ENCODE assay signal across 25 cellular contexts in the genomic region with DNA sequence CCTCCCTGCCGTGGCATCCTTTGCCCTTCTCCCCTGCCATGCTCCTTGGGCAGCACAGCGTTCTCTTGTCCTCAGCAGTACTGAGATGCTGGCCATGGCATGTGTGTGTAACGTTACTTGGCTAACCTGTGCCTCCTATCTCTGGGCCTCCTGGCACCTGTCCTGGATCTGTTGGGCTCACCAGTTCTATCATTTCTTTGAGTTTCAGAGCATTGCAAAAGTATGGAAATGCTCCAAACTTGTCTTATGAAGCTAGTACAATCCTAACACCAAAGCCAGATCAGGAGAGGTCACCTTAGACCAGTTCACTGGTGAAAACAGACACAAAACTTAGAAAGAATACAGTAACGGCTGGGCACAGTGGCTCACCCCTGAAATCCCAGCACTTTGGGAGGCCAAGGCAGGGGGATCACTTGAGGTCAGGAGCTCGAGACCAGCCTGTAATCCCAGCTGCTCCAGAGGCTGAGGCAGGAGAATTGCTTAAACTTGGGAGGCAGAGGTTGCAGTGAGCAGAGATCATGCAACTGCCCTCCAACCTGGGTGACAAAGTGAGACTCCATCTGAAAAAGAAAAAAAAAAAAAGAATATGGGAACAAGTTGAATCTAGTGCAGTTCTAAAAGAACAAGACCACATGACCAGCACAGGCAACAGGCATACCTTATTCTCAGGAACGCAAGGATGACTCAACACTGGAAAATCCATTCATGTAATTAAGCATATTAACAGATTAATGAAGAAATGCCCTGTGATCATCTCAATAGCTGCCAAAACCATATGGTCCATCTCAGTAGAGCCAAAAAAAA.
DNase-seq lines count a peak whose midpoint lies in the region; ATAC-seq and TF ChIP-seq lines count a peak whose summit lies in the region.
"Had no signal": no experiment of that assay in that cellular context is flagged by ENCODE, and none has a peak within 500 bp of the region (broad histone marks: within the 10 kb centered on the region; RNA-seq: fewer than 3 reads in every experiment).

No MANE protein-coding gene starts in this region.

- intact Hi-C loops in natural killer cell (cut with micrococcal nuclease) (no loop called here), mammary epithelial cell (cut with micrococcal nuclease) (no loop called here)

- in situ Hi-C loops in mammary epithelial cell (cut with MboI; ENCODE audit: low sequenced_read_pairs in 2 of 2), result no loop called here

- H2AFZ ChIP-seq in mammary epithelial cell (ENCODE audit: low read depth, low read length), result peak overlapping the region; percentile 8

- BruUV-seq in mammary epithelial cell (replicated peaks; lab: Mats Ljungman, UMichigan), result no TSS peak

- H3K4me3 Mint-ChIP-seq in natural killer cell, result no peak overlapping the region
- H3K4me3 Mint-ChIP-seq in natural killer cell treated with Interleukin-12 subunit alpha and Interleukin-12 subunit beta and Interleukin-15 and Interleukin-18, amount 100 ng/mL, for 72 hours, result no peak overlapping the region
- H3K4me3 Mint-ChIP-seq: neural crest cell, T-cell had no signal

- H3K27ac ChIP-seq in mammary epithelial cell (ENCODE audit: insufficient read depth, low read depth, low read length), result peak overlapping the region; percentile 12
- H3K27ac ChIP-seq: A549, left lung had no signal

- H3K36me3 ChIP-seq in mammary epithelial cell (ENCODE audit: insufficient read depth, low read length), result no peaks in the 10 kb centered on the region
- H3K36me3 ChIP-seq: esophagus squamous epithelium, left lung had no signal

- H3K27ac Mint-ChIP-seq in natural killer cell, result peak overlapping the region; percentile 46 to 48
- H3K27ac Mint-ChIP-seq in natural killer cell treated with Interleukin-12 subunit alpha and Interleukin-12 subunit beta and Interleukin-15 and Interleukin-18, amount 100 ng/mL, for 72 hours, result peak overlapping the region in 1 of 2 donors; percentile 67
- H3K27ac Mint-ChIP-seq: T-cell had no signal

- H4K20me1 ChIP-seq in mammary epithelial cell (ENCODE audit: insufficient read depth, low read length), result no peaks in the 10 kb centered on the region

- H3K27me3 Mint-ChIP-seq in natural killer cell (ENCODE audit: low read depth in 2 of 2), result no peaks in the 10 kb centered on the region
- no peaks in the 10 kb centered on the region for H3K27me3 Mint-ChIP-seq in natural killer cell treated with Interleukin-12 subunit alpha and Interleukin-12 subunit beta and Interleukin-15 and Interleukin-18, amount 100 ng/mL, for 72 hours

- no peak for TF ChIP-seq CTCF in natural killer cell (IDR thresholded peaks at IDR 0.05)
- TF ChIP-seq CTCF in mammary epithelial cell (conservative IDR thresholded peaks at IDR 0.05 in 1 of 2, IDR thresholded peaks at IDR 0.05 in 1 of 2; ENCODE audit: extremely low read depth in 1 of 2, insufficient read depth in 1 of 2, low read depth in 1 of 2, low read length in 2 of 2), result no peak

- no peak for DNase-seq in natural killer cell
- no peak for DNase-seq in natural killer cell treated with Interleukin-12 subunit alpha and Interleukin-12 subunit beta and Interleukin-15 and Interleukin-18, amount 100 ng/mL, for 72 hours (ENCODE audit: low spot score)
- DNase-seq in mammary epithelial cell, result peak; percentile 92
- DNase-seq in left lobe of liver (ENCODE audit: low spot score), result peak; percentile 94
- DNase-seq in NCI-H526 treated with DMSO at 0.1 percent for 48 hours (lab: John Stamatoyannopoulos, UW), result no peak
- no peak for DNase-seq in stimulated activated naive CD8-positive, alpha-beta T cell treated with anti-CD3 and anti-CD28 coated beads, Interleukin-15, Interleukin-2, amounts not matched to agents 100 U/mL and 50 U/mL, for 24 hours
- DNase-seq: activated CD8-positive, alpha-beta memory T cell treated with anti-CD3 and anti-CD28 coated beads, Interleukin-2, amount 50 U/mL, for 4 hours; activated effector memory CD4-positive, alpha-beta T cell treated with anti-CD3 and anti-CD28 coated beads, Interleukin-2, amount 50 U/mL, for 16 hours; central memory CD4-positive, alpha-beta T cell; esophagus squamous epithelium; glutamatergic neuron; KG1; left lung; MV-4-11; NCI-H1694; NCI-H748 treated with DMSO at 0.1 percent for 48 hours; OCI-M1; retina; SHP77 treated with DMSO at 0.1 percent for 48 hours; substantia nigra; T-cell had no signal

- no peaks in the 10 kb centered on the region for H3K9me3 ChIP-seq in mammary epithelial cell (replicated peaks; ENCODE audit: insufficient read depth, low read length)
- H3K9me3 ChIP-seq: A549, esophagus squamous epithelium, left lung had no signal

- no peak for ATAC-seq in natural killer cell
- ATAC-seq in natural killer cell treated with Interleukin-12 subunit alpha and Interleukin-12 subunit beta and Interleukin-15 and Interleukin-18, amount 100 ng/mL, for 72 hours, result no peak
- ATAC-seq in left lobe of liver, result peak; percentile 80
- no peak for ATAC-seq in HG02870 (IDR thresholded peaks at IDR 0.05; ENCODE audit: unreplicated experiment)
- ATAC-seq in GM18870 (IDR thresholded peaks at IDR 0.05; ENCODE audit: unreplicated experiment), result no peak
- no peak for ATAC-seq in stimulated activated naive CD8-positive, alpha-beta T cell treated with anti-CD3 and anti-CD28 coated beads, Interleukin-15, Interleukin-2, amounts not matched to agents 100 U/mL and 50 U/mL, for 24 hours
- ATAC-seq: A549, left lung, T-cell had no signal

- 59% methylated on average over 5 of the region's 6 CpGs for WGBS in mammary epithelial cell (ENCODE audit: low coverage, missing lambda C conversion rate)

- dilution Hi-C loops in mammary epithelial cell (cut with HindIII; ENCODE audit: low sequenced_read_pairs), result no loop called here

- no peaks in the 10 kb centered on the region for H3K79me2 ChIP-seq in mammary epithelial cell (ENCODE audit: insufficient read depth, low read length)

- no peaks in the 10 kb centered on the region for H3K9me3 Mint-ChIP-seq in natural killer cell
- H3K9me3 Mint-ChIP-seq in natural killer cell treated with Interleukin-12 subunit alpha and Interleukin-12 subunit beta and Interleukin-15 and Interleukin-18, amount 100 ng/mL, for 72 hours, result peaks cover 3% of the 10 kb centered on the region
- H3K9me3 Mint-ChIP-seq: neural crest cell, T-cell had no signal

- H3K36me3 Mint-ChIP-seq in natural killer cell, result no peaks in the 10 kb centered on the region
- no peaks in the 10 kb centered on the region for H3K36me3 Mint-ChIP-seq in natural killer cell treated with Interleukin-12 subunit alpha and Interleukin-12 subunit beta and Interleukin-15 and Interleukin-18, amount 100 ng/mL, for 72 hours
- H3K36me3 Mint-ChIP-seq: T-cell had no signal

- peaks cover 14% of the 10 kb centered on the region for H3K4me1 ChIP-seq in mammary epithelial cell (ENCODE audit: insufficient read depth, low read length)
- H3K4me1 ChIP-seq: A549, left lung had no signal

- peak overlapping the region; percentile 20 for H3K4me2 ChIP-seq in mammary epithelial cell (ENCODE audit: insufficient read depth, low read depth, low read length)
- H3K4me2 ChIP-seq: A549 had no signal

- no peaks in the 10 kb centered on the region for H3K27me3 ChIP-seq in mammary epithelial cell (ENCODE audit: insufficient read depth, low read length)
- H3K27me3 ChIP-seq: left lung had no signal

- H3K4me3 ChIP-seq in mammary epithelial cell (replicated peaks in 1 of 3; ENCODE audit: insufficient read depth in 1 of 3, low read depth in 2 of 3, low read length in 3 of 3), result no peak overlapping the region
- H3K4me3 ChIP-seq: A549, esophagus squamous epithelium, left lung had no signal

- peaks cover 49% of the 10 kb centered on the region in 2 donors for H3K4me1 Mint-ChIP-seq in natural killer cell
- H3K4me1 Mint-ChIP-seq in natural killer cell treated with Interleukin-12 subunit alpha and Interleukin-12 subunit beta and Interleukin-15 and Interleukin-18, amount 100 ng/mL, for 72 hours (ENCODE audit: low read depth in 2 of 2), result peaks cover 19 to 40% of the 10 kb centered on the region in 2 donors

- CTCF ChIA-PET in mammary epithelial cell (lab: Charles Lee; ENCODE audit: low non-redundant PET), result no interaction called here

- H3K9ac ChIP-seq in mammary epithelial cell (ENCODE audit: insufficient read depth, low read length), result no peak overlapping the region

Comparison
In these comparisons a context has a peak if more than half of its experiments do, and no peak if none do; other contexts are left out.
1. DNase-seq: peak in mammary epithelial cell (single experiment) and left lobe of liver (single experiment); none in natural killer cell (single experiment), natural killer cell treated with Interleukin-12 subunit alpha and Interleukin-12 subunit beta and Interleukin-15 and Interleukin-18, amount 100 ng/mL, for 72 hours (single experiment), NCI-H526 treated with DMSO at 0.1 percent for 48 hours (single experiment) and stimulated activated naive CD8-positive, alpha-beta T cell treated with anti-CD3 and anti-CD28 coated beads, Interleukin-15, Interleukin-2, amounts not matched to agents 100 U/mL and 50 U/mL, for 24 hours (single experiment).